In genomic region chr12:20822415-20822814, GRCh38 we compare ENCODE assay signal across 1 cellular context.
TF ChIP-seq lines count a peak whose summit lies in the region.

No MANE protein-coding gene starts in this region.

TF ChIP-seq in HCT116, 20 proteins besides CTCF, POLR2A, EP300 and RAD21 (continued from another document):
- no peak for TF ChIP-seq ZBTB33 (IDR thresholded peaks at IDR 0.05; ENCODE audit: extremely low read depth, insufficient replicate concordance, low read length)
- TF ChIP-seq ZNF274 (IDR thresholded peaks at IDR 0.05; ENCODE audit: low read depth, low read length), result no peak
- peak; percentile 69 for TF ChIP-seq POLR2AphosphoS5 (IDR thresholded peaks at IDR 0.05; ENCODE audit: low read depth, low read length)
- no peak for TF ChIP-seq ZFX (IDR thresholded peaks at IDR 0.05)
- no peak for TF ChIP-seq EGR1 (IDR thresholded peaks at IDR 0.05; ENCODE audit: low read depth)
